In genomic region chr4:43822621-43823020, GRCh38 we compare ENCODE assay signal across 21 cellular contexts.
A peak's percentile ranks its signal among the peaks of the same experiment; 100 is the strongest.
DNase-seq lines count a peak whose midpoint lies in the region; ATAC-seq, FAIRE-seq and TF ChIP-seq lines count a peak whose summit lies in the region.
"Had no signal": no experiment of that assay in that cellular context is flagged by ENCODE, and none has a peak within 500 bp of the region (broad histone marks: within the 10 kb centered on the region; RNA-seq: fewer than 3 reads in every experiment).

No MANE protein-coding gene starts in this region.

- CTCF ChIA-PET in HEK293 (lab: Yijun Ruan, JAX): no interaction called here
- CTCF ChIA-PET in H1 (lab: Charles Lee; ENCODE audit: partially characterized antibody): no interaction called here

- no peak overlapping the region for H2BK15ac ChIP-seq in H1 (ENCODE audit: low read length)
- no peak overlapping the region for H2BK15ac ChIP-seq in mesendoderm (replicated peaks; ENCODE audit: low read depth)

- no peak overlapping the region for H3K27ac Mint-ChIP-seq in CD14-positive monocyte
- H3K27ac Mint-ChIP-seq: CD4-positive, alpha-beta T cell; CD8-positive, alpha-beta T cell had no signal

- H3K23ac ChIP-seq in H1 (ENCODE audit: insufficient read length) (no peak overlapping the region), mesendoderm (ENCODE audit: low read length) (no peak overlapping the region)

- no peak overlapping the region for H3K14ac ChIP-seq in H1 (ENCODE audit: insufficient read length)

- H2BK5ac ChIP-seq in H1 (ENCODE audit: low read depth, low read length) (no peak overlapping the region), mesendoderm (ENCODE audit: low read length) (no peak overlapping the region)

- H2BK20ac ChIP-seq in H1 (ENCODE audit: low read length): no peak overlapping the region

- H3K79me1 ChIP-seq in H1 (ENCODE audit: low read depth, low read length) (no peaks in the 10 kb centered on the region), mesendoderm (ENCODE audit: low read length) (no peaks in the 10 kb centered on the region)

- no peak overlapping the region for H3K56ac ChIP-seq in H1 (replicated peaks; ENCODE audit: insufficient read length, low read depth, low read length)
- no peak overlapping the region for H3K56ac ChIP-seq in mesendoderm (ENCODE audit: low read length)

- no peak for TF ChIP-seq POLR2A in H1 (IDR thresholded peaks at IDR 0.05; ENCODE audit: control extremely low read depth in 1 of 2, low read depth in 2 of 2, low read length in 2 of 2)

- DNase-seq in H1 (ENCODE audit: low read depth in 1 of 2, low spot score in 2 of 2): no peak
- DNase-seq in mesendoderm: peak; percentile 11
- DNase-seq in A172 (ENCODE audit: low spot score): no peak
- no peak for DNase-seq in HK-2 (ENCODE audit: unreplicated experiment)
- DNase-seq in CD14-positive monocyte (ENCODE audit: low spot score): no peak
- DNase-seq: 8988T; ACHN; BE2C; C1 segment of cervical spinal cord; Caco-2; CD4-positive, alpha-beta T cell; CD8-positive, alpha-beta T cell; DMS79 treated with DMSO at 0.1 percent for 48 hours; GF-D8 had no signal

- H2AK5ac ChIP-seq in H1 (ENCODE audit: low read depth, low read length): no peak overlapping the region
- no peak overlapping the region for H2AK5ac ChIP-seq in mesendoderm (ENCODE audit: low read length)

- no peak overlapping the region for H3K9ac ChIP-seq in H1 (replicated peaks in 1 of 4; ENCODE audit: extremely low read depth in 1 of 4, low read depth in 3 of 4, low read length in 3 of 4)
- H3K9ac ChIP-seq in mesendoderm (ENCODE audit: low read length): no peak overlapping the region
- H3K9ac ChIP-seq: BLaER1 had no signal

- H3K18ac ChIP-seq in H1 (ENCODE audit: extremely low read depth, low read length): no peak overlapping the region
- no peak overlapping the region for H3K18ac ChIP-seq in mesendoderm (ENCODE audit: low read length)

- no peaks in the 10 kb centered on the region for H3K9me3 ChIP-seq in HEK293 (ENCODE audit: control insufficient read depth, insufficient read depth, low read depth, low read length)
- H3K9me3 ChIP-seq in H1 (ENCODE audit: insufficient read depth in 2 of 2, low read depth in 1 of 2, low read length in 1 of 2): peaks cover 25 to 27% of the 10 kb centered on the region in 2 experiments
- H3K9me3 ChIP-seq: BE2C, Caco-2 had no signal

- H3K4me2 ChIP-seq in H1 (ENCODE audit: insufficient read depth in 1 of 2, low read depth in 2 of 2, low read length in 2 of 2): no peak overlapping the region
- no peak overlapping the region for H3K4me2 ChIP-seq in mesendoderm (ENCODE audit: low read length)
- H3K4me2 ChIP-seq: BLaER1 had no signal

- no peak for TF ChIP-seq EP300 in H1 (IDR thresholded peaks at IDR 0.05; ENCODE audit: borderline replicate concordance in 1 of 2, low read depth in 2 of 2, low read length in 2 of 2)

- H3K27me3 Mint-ChIP-seq in CD14-positive monocyte (ENCODE audit: low read depth in 3 of 3): no peaks in the 10 kb centered on the region
- H3K27me3 Mint-ChIP-seq: CD4-positive, alpha-beta T cell had no signal

- H3K4ac ChIP-seq in H1 (replicated peaks; ENCODE audit: insufficient read length, low read depth, low read length) (no peak overlapping the region), mesendoderm (ENCODE audit: low read depth, low read length) (no peak overlapping the region)

- no peak overlapping the region for H3K27ac ChIP-seq in HEK293 (ENCODE audit: extremely low read depth, low read depth, low read length)
- no peak overlapping the region for H3K27ac ChIP-seq in H1 (ENCODE audit: low read depth, low read length)
- H3K27ac ChIP-seq in mesendoderm (ENCODE audit: low read depth, low read length): no peak overlapping the region
- H3K27ac ChIP-seq: BLaER1 had no signal

- intact Hi-C loops in CD14-positive monocyte (cut with micrococcal nuclease): no loop called here

- H3K9me3 Mint-ChIP-seq in CD14-positive monocyte: peaks cover 0 to 17% (median 7%) of the 10 kb centered on the region in 7 donors

- H3K36me3 ChIP-seq in HEK293 (ENCODE audit: control insufficient read depth in 2 of 2, insufficient read depth in 1 of 2, low read length in 2 of 2): no peaks in the 10 kb centered on the region
- H3K36me3 ChIP-seq in H1 (ENCODE audit: control insufficient read depth in 2 of 4, insufficient read depth in 4 of 4, low read length in 3 of 4): peaks cover 0 to 3% (median 0%) of the 10 kb centered on the region in 4 experiments; a peak in 2 of 8 replicates
- no peaks in the 10 kb centered on the region for H3K36me3 ChIP-seq in mesendoderm (ENCODE audit: control insufficient read depth, insufficient read depth, low read length)
- H3K36me3 ChIP-seq: BE2C, BLaER1 had no signal

- H3K4me3 ChIP-seq in HEK293 (ENCODE audit: low read depth, low read length) (no peak overlapping the region), H1 (ENCODE audit: extremely low read depth in 1 of 4, insufficient read depth in 2 of 4, low read depth in 3 of 4, low read length in 4 of 4) (no peak overlapping the region), mesendoderm (ENCODE audit: low read length) (no peak overlapping the region)
- H3K4me3 ChIP-seq: BLaER1 had no signal

- no peaks in the 10 kb centered on the region for H3K36me3 Mint-ChIP-seq in CD14-positive monocyte
- H3K36me3 Mint-ChIP-seq: CD8-positive, alpha-beta T cell had no signal

- H3K4me3 Mint-ChIP-seq in CD14-positive monocyte: no peak overlapping the region
- H3K4me3 Mint-ChIP-seq: CD4-positive, alpha-beta T cell; CD8-positive, alpha-beta T cell had no signal

- POLR2A ChIA-PET in HEK293 (lab: Yijun Ruan, JAX) (no interaction called here), H1 (lab: Charles Lee; ENCODE audit: partially characterized antibody) (no interaction called here)

- no peak overlapping the region for H4K91ac ChIP-seq in H1 (replicated peaks; ENCODE audit: insufficient read length, low read length)

- no peaks in the 10 kb centered on the region for H4K20me1 ChIP-seq in H1 (replicated peaks in 1 of 2; ENCODE audit: control insufficient read depth in 1 of 2, insufficient read depth in 2 of 2, low read length in 2 of 2)
- H4K20me1 ChIP-seq: BLaER1 had no signal

- WGBS in H1 (ENCODE audit: extremely low coverage in 1 of 2, insufficient coverage in 1 of 2, insufficient read length in 1 of 2, insufficient replicate concordance in 2 of 2, low coverage in 1 of 2, low lambda C conversion rate in 2 of 2, missing lambda C conversion rate in 1 of 2), 2 experiments: 86% methylated on average over 2 of the region's 2 CpGs; no CpG with 5 or more reads in 1 of the 2 experiments
- WGBS in mesendoderm (ENCODE audit: extremely low coverage, insufficient coverage, low lambda C conversion rate): no CpG with 5 or more reads among the region's 2 CpGs

- no peak for TF ChIP-seq CTCF in HEK293 (tag by site-specific recombination; IDR thresholded peaks at IDR 0.05)
- no peak for TF ChIP-seq CTCF in H1 (IDR thresholded peaks at IDR 0.05; ENCODE audit: control extremely low read depth in 1 of 3, insufficient read depth in 1 of 3, low read depth in 1 of 3, low read length in 3 of 3)
- TF ChIP-seq CTCF in CD14-positive monocyte (IDR thresholded peaks at IDR 0.05): no peak

- FAIRE-seq in H1 (lab: Jason Lieb, UNC): no peak
- FAIRE-seq: D721Med, G401.6, GM12891, GM19239 had no signal

- H3K27me3 ChIP-seq in H1 (replicated peaks in 1 of 4; ENCODE audit: control insufficient read depth in 3 of 4, extremely low read depth in 1 of 4, insufficient read depth in 3 of 4, low read length in 3 of 4) (peaks cover 0 to 1% (median 0%) of the 10 kb centered on the region in 4 experiments; a peak in 1 of 7 replicates), mesendoderm (ENCODE audit: insufficient read depth, low read length, poor library complexity) (no peaks in the 10 kb centered on the region)
- H3K27me3 ChIP-seq: BE2C, BLaER1 had no signal

- H2BK12ac ChIP-seq in H1 (ENCODE audit: low read depth, low read length): no peak overlapping the region

- no peak for ATAC-seq in HG02623 (IDR thresholded peaks at IDR 0.05; ENCODE audit: unreplicated experiment)
- ATAC-seq: CD8-positive, alpha-beta T cell had no signal

- H4K5ac ChIP-seq in H1 (ENCODE audit: insufficient read length, low read depth, low read length): no peak overlapping the region
- H4K5ac ChIP-seq in mesendoderm (ENCODE audit: low read length): no peak overlapping the region

- H2AFZ ChIP-seq in H1 (ENCODE audit: low read length): no peak overlapping the region

- no peaks in the 10 kb centered on the region for H3K4me1 Mint-ChIP-seq in CD14-positive monocyte

- no peaks in the 10 kb centered on the region for H3K4me1 ChIP-seq in HEK293 (ENCODE audit: control insufficient read depth, insufficient read depth, low read length)
- H3K4me1 ChIP-seq in H1 (replicated peaks in 1 of 4; ENCODE audit: control insufficient read depth in 3 of 4, insufficient read depth in 4 of 4, low read length in 3 of 4): no peaks in the 10 kb centered on the region
- H3K4me1 ChIP-seq in mesendoderm (ENCODE audit: control insufficient read depth, low read depth, low read length): no peaks in the 10 kb centered on the region
- H3K4me1 ChIP-seq: BE2C, BLaER1, Caco-2 had no signal

- no peaks in the 10 kb centered on the region for H3K23me2 ChIP-seq in H1 (ENCODE audit: low read depth, low read length)

- TF ChIP-seq RAD21 in H1 (IDR thresholded peaks at IDR 0.05 in 1 of 2, conservative IDR thresholded peaks at IDR 0.05 in 1 of 2; ENCODE audit: low read depth in 2 of 2, low read length in 2 of 2): no peak

- no peak overlapping the region for H2BK120ac ChIP-seq in H1 (replicated peaks; ENCODE audit: low read depth, low read length)
- H2BK120ac ChIP-seq in mesendoderm (ENCODE audit: low read depth, low read length): no peak overlapping the region

- H4K8ac ChIP-seq in H1 (ENCODE audit: extremely low read depth, insufficient read depth, low read length) (no peak overlapping the region), mesendoderm (ENCODE audit: low read depth, low read length) (no peak overlapping the region)

- H3K79me2 ChIP-seq in H1 (ENCODE audit: control insufficient read depth in 1 of 2, insufficient read depth in 2 of 2, low read length in 2 of 2) (no peaks in the 10 kb centered on the region), mesendoderm (ENCODE audit: control insufficient read depth, insufficient read depth, low read length) (no peaks in the 10 kb centered on the region)

TF ChIP-seq in H1, 55 proteins besides CTCF, POLR2A, EP300 and RAD21:
- TF ChIP-seq SIN3A (conservative IDR thresholded peaks at IDR 0.05 in 1 of 2, IDR thresholded peaks at IDR 0.05 in 1 of 2; ENCODE audit: low read depth in 1 of 2, low read length in 2 of 2) (no peak), RFX5 (IDR thresholded peaks at IDR 0.05; ENCODE audit: borderline replicate concordance, low read depth, low read length) (no peak), SIRT6 (IDR thresholded peaks at IDR 0.05; ENCODE audit: low read length) (no peak), CBX5 (IDR thresholded peaks at IDR 0.05; ENCODE audit: low read depth, low read length) (0 out of 2 replicates have a peak, but pooled peaks have one; percentile 53)
